Comparison of ENCODE assay signal across 19 cellular contexts in the genomic region with DNA sequence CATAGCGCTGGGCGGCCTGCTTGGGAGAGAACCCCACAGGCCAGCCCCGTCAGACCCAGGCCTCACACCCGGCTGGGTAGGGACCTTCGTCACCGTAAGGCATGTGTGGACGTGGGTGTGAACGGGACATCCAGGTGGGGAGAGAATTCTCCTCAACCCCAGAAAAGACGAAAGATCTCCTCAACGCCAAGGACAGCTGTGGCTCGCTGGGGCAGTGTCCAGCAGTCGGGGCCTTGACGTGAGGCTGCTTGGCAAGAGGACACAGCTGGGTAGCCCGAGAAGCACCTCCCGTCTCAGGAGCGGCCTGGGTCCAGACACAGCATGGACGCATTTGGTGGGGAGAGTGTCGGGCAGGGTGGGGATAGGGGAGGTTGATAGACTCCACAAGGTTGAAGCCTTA. TPM values are rescaled to one million over a fixed set of nuclear protein-coding genes. Genes with fewer than 3 reads are reported as not detected.
DNase-seq lines count a peak whose midpoint lies in the region; ATAC-seq, FAIRE-seq and TF ChIP-seq lines count a peak whose summit lies in the region.
"Had no signal": no experiment of that assay in that cellular context is flagged by ENCODE, and none has a peak within 500 bp of the region (broad histone marks: within the 10 kb centered on the region; RNA-seq: fewer than 3 reads in every experiment).

No MANE protein-coding gene starts in this region.

- H3K9me3 Mint-ChIP-seq in astrocyte (ENCODE audit: unreplicated experiment) (peaks cover 4% of the 10 kb centered on the region), mesothelial cell of epicardium (no peaks in the 10 kb centered on the region)

- H3K36me3 ChIP-seq in astrocyte (ENCODE audit: insufficient read depth, low read length): no peaks in the 10 kb centered on the region

- no peak overlapping the region for H3K4me3 ChIP-seq in astrocyte (ENCODE audit: insufficient read depth, low read depth, low read length)
- H3K4me3 ChIP-seq: K562, SK-N-MC had no signal

- H3K4me2 ChIP-seq in astrocyte (ENCODE audit: low read length): no peak overlapping the region

- ATAC-seq in GM21526 (IDR thresholded peaks at IDR 0.05; ENCODE audit: low FRiP score, unreplicated experiment): no peak
- ATAC-seq: K562 had no signal

- intact Hi-C loops in posterior vena cava (cut with DNase I): no loop called here

- no peak for DNase-seq in astrocyte (ENCODE audit: low read depth)
- no peak for DNase-seq in mesothelial cell of epicardium (ENCODE audit: low spot score in 2 of 2, unreplicated experiment in 2 of 2)
- DNase-seq in posterior vena cava (ENCODE audit: low spot score): peak; percentile 45
- DNase-seq in SKM-1 (lab: John Stamatoyannopoulos, UW; ENCODE audit: unreplicated experiment): no peak
- DNase-seq in UCSD-AML1 (lab: John Stamatoyannopoulos, UW; ENCODE audit: unreplicated experiment): no peak
- no peak for DNase-seq in OCI-M2 (lab: John Stamatoyannopoulos, UW; ENCODE audit: unreplicated experiment)
- DNase-seq: ACHN; C1 segment of cervical spinal cord; NCI-H1105; NCI-H1694; NCI-H2081 treated with DMSO at 0.1 percent for 48 hours; NCI-H510A; NCI-H748 treated with DMSO at 0.1 percent for 48 hours; NK-92 treated with Interleukin-12 subunit alpha and Interleukin-12 subunit beta, amount 100 ng/mL, for 24 hours; SHP77 had no signal

- H3K27ac Mint-ChIP-seq in astrocyte (ENCODE audit: unreplicated experiment) (no peak overlapping the region), mesothelial cell of epicardium (no peak overlapping the region)

- H3K27me3 Mint-ChIP-seq in astrocyte (ENCODE audit: low read depth, unreplicated experiment) (peaks cover 81% of the 10 kb centered on the region), mesothelial cell of epicardium (ENCODE audit: low read depth) (peaks cover 93% of the 10 kb centered on the region)

- H3K4me3 Mint-ChIP-seq in astrocyte (ENCODE audit: unreplicated experiment): peak overlapping the region; percentile 58
- H3K4me3 Mint-ChIP-seq in mesothelial cell of epicardium: peak overlapping the region; percentile 60

- H2AFZ ChIP-seq in astrocyte (ENCODE audit: low read depth, low read length): no peak overlapping the region

- H4K20me1 ChIP-seq in astrocyte (ENCODE audit: insufficient read depth, low read length): no peaks in the 10 kb centered on the region

- no peak for TF ChIP-seq CTCF in astrocyte (IDR thresholded peaks at IDR 0.05; ENCODE audit: insufficient read depth, low read depth, low read length)
- TF ChIP-seq CTCF in mesothelial cell of epicardium (IDR thresholded peaks at IDR 0.05; ENCODE audit: unreplicated experiment): no peak

- FAIRE-seq in astrocyte (lab: Jason Lieb, UNC): no peak
- FAIRE-seq: G401.6, K562 had no signal

- H3K4me1 Mint-ChIP-seq in astrocyte (ENCODE audit: low read depth, unreplicated experiment): no peaks in the 10 kb centered on the region
- H3K4me1 Mint-ChIP-seq in mesothelial cell of epicardium: peaks cover 12% of the 10 kb centered on the region

- no peaks in the 10 kb centered on the region for H3K9me3 ChIP-seq in astrocyte (ENCODE audit: insufficient read depth, low read depth, low read length)

- H3K9ac ChIP-seq in astrocyte (ENCODE audit: low read length): no peak overlapping the region

- no peaks in the 10 kb centered on the region for H3K4me1 ChIP-seq in astrocyte (ENCODE audit: insufficient read depth, low read length)

- peaks cover 59% of the 10 kb centered on the region for H3K27me3 ChIP-seq in astrocyte (ENCODE audit: insufficient read depth, low read length)

- H3K79me2 ChIP-seq in astrocyte (ENCODE audit: insufficient read depth, low read length): no peaks in the 10 kb centered on the region

- H3K36me3 Mint-ChIP-seq in astrocyte (ENCODE audit: low read depth, unreplicated experiment) (no peaks in the 10 kb centered on the region), mesothelial cell of epicardium (no peaks in the 10 kb centered on the region)

- H3K27ac ChIP-seq in astrocyte (ENCODE audit: low read depth, low read length): no peak overlapping the region
- H3K27ac ChIP-seq: SK-N-MC had no signal

RNA-seq across cellular contexts. Expression of a gene that starts 1.2 kb away (rescaled TPM):
- total RNA-seq in astrocyte: 0.23 TPM in 1 of 2 replicates, not detected in the other
- 0.27 to 0.40 TPM (median 0.40 TPM) in 3 replicates for total RNA-seq in mesothelial cell of epicardium
- total RNA-seq in posterior vena cava: under 1 TPM; 0.23 to 0.33 TPM
